In the genomic region with DNA sequence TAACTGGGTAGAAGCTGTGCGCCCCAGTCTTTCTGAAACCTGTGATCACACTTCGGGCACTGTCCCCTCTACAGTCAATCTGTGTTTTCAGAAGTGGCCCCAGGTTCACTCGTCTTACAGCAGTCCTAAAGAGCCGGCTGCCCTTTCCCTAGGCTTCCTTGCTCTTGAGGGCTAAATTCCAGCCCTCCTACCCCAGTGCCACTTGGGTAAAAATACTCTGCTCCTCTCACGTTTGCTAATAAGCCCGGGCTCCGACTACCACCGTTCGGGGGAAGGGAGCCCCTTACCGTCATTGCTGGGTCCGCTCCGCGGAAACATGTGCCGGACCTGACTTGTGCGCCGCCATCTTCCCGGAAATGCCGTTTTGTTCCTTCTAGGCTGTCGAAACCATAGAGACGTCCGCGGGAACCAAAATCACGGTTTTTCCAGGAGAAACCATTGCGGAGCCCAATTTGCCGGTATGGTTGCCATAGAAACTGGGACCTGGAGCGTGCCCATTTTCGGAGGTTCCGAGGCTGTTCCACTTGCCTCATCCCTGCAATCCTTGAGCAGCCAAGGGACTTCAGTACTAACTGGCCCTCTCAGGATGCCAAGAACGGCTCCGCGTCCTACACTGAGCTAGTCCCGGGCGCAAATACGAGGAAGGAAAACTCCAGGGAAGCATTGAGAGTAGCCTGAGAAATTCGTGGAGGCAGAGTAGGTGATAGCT, we compare ENCODE assay signal across 8 cellular contexts. TPM values are rescaled to one million over a fixed set of nuclear protein-coding genes. Genes with fewer than 3 reads are reported as not detected.
A peak's percentile ranks its signal among the peaks of the same experiment; 100 is the strongest.
DNase-seq lines count a peak whose midpoint lies in the region; ATAC-seq and TF ChIP-seq lines count a peak whose summit lies in the region.

A gene (minus strand): TSS at position 358 of the 709 bp plus-strand sequence.

- no peak for TF ChIP-seq CTCF in AG09319 (IDR thresholded peaks at IDR 0.05; ENCODE audit: low read depth, low read length)
- no peak for TF ChIP-seq CTCF in RWPE1 (conservative IDR thresholded peaks at IDR 0.05; ENCODE audit: low read depth)
- no peak for TF ChIP-seq CTCF in natural killer cell (IDR thresholded peaks at IDR 0.05)

- DNase-seq in AG09319 (ENCODE audit: extremely low read depth, low read depth) (peak; percentile 84), LHCN-M2 (ENCODE audit: low read depth) (peak; percentile 94), RWPE1 (ENCODE audit: low spot score) (peak; percentile 76), fibroblast of peridontal ligament (ENCODE audit: extremely low read depth) (peak; percentile 97), natural killer cell (peak; percentile 58)
- peak; percentile 49 to 77 (median 63) for DNase-seq in stimulated activated naive CD4-positive, alpha-beta T cell (lab: John Stamatoyannopoulos, UW)

- POLR2A ChIA-PET in RWPE1 (lab: Yijun Ruan, JAX; ENCODE audit: low non-redundant PET) = interaction anchor here (0.9 to 1.4 kb wide), 2 partner anchors 10 to 98 kb away, joined by 3 to 8 read pairs; a partner anchor contains a TSS

- H3K36me3 Mint-ChIP-seq in activated T-helper 17 cell treated with anti-CD3 and anti-CD28 coated beads, Interleukin-2, amount 50 U/mL, for 72 hours (ENCODE audit: low read depth) = peaks cover 53% of the 10 kb centered on the region
- no peaks in the 10 kb centered on the region for H3K36me3 Mint-ChIP-seq in natural killer cell

- peak within 1 kb of the TSS; percentile 90 for H3K27ac Mint-ChIP-seq in activated T-helper 17 cell treated with anti-CD3 and anti-CD28 coated beads, Interleukin-2, amount 50 U/mL, for 72 hours
- H3K27ac Mint-ChIP-seq in natural killer cell = peak within 1 kb of the TSS; percentile 90 to 92

- H3K9me3 Mint-ChIP-seq in activated T-helper 17 cell treated with anti-CD3 and anti-CD28 coated beads, Interleukin-2, amount 50 U/mL, for 72 hours = no peaks in the 10 kb centered on the region
- no peaks in the 10 kb centered on the region for H3K9me3 Mint-ChIP-seq in natural killer cell

- intact Hi-C loops in natural killer cell (cut with micrococcal nuclease) = loop anchor here (1.0 to 2.0 kb wide), 3 partner anchors 10 to 144 kb away; a partner anchor contains a TSS

- ATAC-seq in activated T-helper 17 cell treated with anti-CD3 and anti-CD28 coated beads, Interleukin-2, amount 50 U/mL, for 72 hours (replicated peaks) = peak; percentile 87
- peak; percentile 84 to 88 (median 86) for ATAC-seq in natural killer cell

- H3K4me3 Mint-ChIP-seq in activated T-helper 17 cell treated with anti-CD3 and anti-CD28 coated beads, Interleukin-2, amount 50 U/mL, for 72 hours = peak within 1 kb of the TSS; percentile 88
- peak within 1 kb of the TSS; percentile 99 for H3K4me3 Mint-ChIP-seq in natural killer cell

- CTCF ChIA-PET in RWPE1 (lab: Yijun Ruan, JAX) = interaction anchor here (0.5 to 1.1 kb wide), 3 partner anchors 15 to 146 kb away, joined by 3 read pairs; no protein-coding TSS in a partner anchor

- H3K27ac ChIP-seq in RWPE1 = peak within 1 kb of the TSS; percentile 87

- peaks cover 8% of the 10 kb centered on the region for H3K4me1 Mint-ChIP-seq in activated T-helper 17 cell treated with anti-CD3 and anti-CD28 coated beads, Interleukin-2, amount 50 U/mL, for 72 hours
- H3K4me1 Mint-ChIP-seq in natural killer cell = peaks cover 20 to 28% of the 10 kb centered on the region in 2 donors

- TF ChIP-seq POLR2A in GM19193 (IDR thresholded peaks at IDR 0.05; ENCODE audit: extremely low read depth, insufficient read depth, insufficient read length) = peak; percentile 86

- H3K27me3 Mint-ChIP-seq in activated T-helper 17 cell treated with anti-CD3 and anti-CD28 coated beads, Interleukin-2, amount 50 U/mL, for 72 hours = no peaks in the 10 kb centered on the region
- H3K27me3 Mint-ChIP-seq in natural killer cell (ENCODE audit: low read depth in 2 of 2) = no peaks in the 10 kb centered on the region

RNA-seq across cellular contexts. Expression of the gene that starts here (rescaled TPM):
- total RNA-seq in LHCN-M2 (2014; rRNA removed) (24.1 and 26.0 TPM in 2 replicates), natural killer cell (10 to 100 TPM; 19.3 to 27.3 (median 22.1) TPM)
- polyA plus RNA-seq in LHCN-M2 (2012) = 31.1 TPM
- total RNA-seq in activated T-helper 17 cell treated with anti-CD3 and anti-CD28 coated beads, Interleukin-2, amount 50 U/mL, for 72 hours = 10 to 100 TPM; 21.3 to 51.8 TPM

Comparison
In these comparisons a context has a peak if more than half of its experiments do, and no peak if none do; other contexts are left out.
1. Peak in every context shown above with its lines: DNase-seq, ATAC-seq and H3K27ac ChIP-seq.